In genomic region chr5:170429014-170429413, GRCh38 we compare ENCODE assay signal across 1 cellular context.
TF ChIP-seq lines count a peak whose summit lies in the region.

No MANE protein-coding gene starts in this region.

TF ChIP-seq in IMR-90, 13 proteins besides CTCF, POLR2A, EP300 and RAD21 (continued from another document):
- TF ChIP-seq, protein P1, sequence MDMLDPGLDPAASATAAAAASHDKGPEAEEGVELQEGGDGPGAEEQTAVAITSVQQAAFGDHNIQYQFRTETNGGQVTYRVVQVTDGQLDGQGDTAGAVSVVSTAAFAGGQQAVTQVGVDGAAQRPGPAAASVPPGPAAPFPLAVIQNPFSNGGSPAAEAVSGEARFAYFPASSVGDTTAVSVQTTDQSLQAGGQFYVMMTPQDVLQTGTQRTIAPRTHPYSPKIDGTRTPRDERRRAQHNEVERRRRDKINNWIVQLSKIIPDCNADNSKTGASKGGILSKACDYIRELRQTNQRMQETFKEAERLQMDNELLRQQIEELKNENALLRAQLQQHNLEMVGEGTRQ (IDR thresholded peaks at IDR 0.05; ENCODE audit: low read depth, low read length), result no peak
- TF ChIP-seq RFX5 (IDR thresholded peaks at IDR 0.05; ENCODE audit: low read depth, low read length) (no peak), NFE2L2 (IDR thresholded peaks at IDR 0.05; ENCODE audit: low read depth, low read length) (no peak)
TF ChIP-seq in IMR-90: peak in this region for 0.
